Comparison of ENCODE assay signal across 27 cellular contexts in genomic region chr1:49389699-49390098, GRCh38.
"Had no signal": no experiment of that assay in that cellular context is flagged by ENCODE, and none has a peak within 500 bp of the region (broad histone marks: within the 10 kb centered on the region; RNA-seq: fewer than 3 reads in every experiment).

No MANE protein-coding gene starts in this region.

- ATAC-seq: activated CD4-positive, alpha-beta T cell treated with anti-CD3 and anti-CD28 coated beads for 36 hours; activated CD8-positive, alpha-beta memory T cell treated with anti-CD3 and anti-CD28 coated beads, Interleukin-2, amount 10 ng/mL, durations not matched to agents 7 days and 5 days; activated CD8-positive, alpha-beta T cell treated with anti-CD3 and anti-CD28 coated beads, Interleukin-2, amount 10 ng/mL, durations not matched to agents 7 days and 5 days; activated naive CD8-positive, alpha-beta T cell treated with anti-CD3 and anti-CD28 coated beads, Interleukin-2, amount 50 U/mL, for 24 hours; esophagus mucosa had no signal

- H3K4me1 ChIP-seq: adrenal gland, ascending aorta, breast epithelium, colonic mucosa had no signal

- H3K9me3 ChIP-seq: adrenal gland, ascending aorta, breast epithelium, colonic mucosa had no signal

- H3K36me3 ChIP-seq: adrenal gland, ascending aorta, breast epithelium, cardiac muscle cell, colonic mucosa had no signal

- H3K4me3 ChIP-seq: adrenal gland, ascending aorta, breast epithelium, cardiac muscle cell, colonic mucosa had no signal

- DNase-seq: activated CD4-positive, alpha-beta memory T cell treated with anti-CD3 and anti-CD28 coated beads for 36 hours; activated CD4-positive, alpha-beta T cell treated with anti-CD3 and anti-CD28 coated beads for 36 hours; activated CD4-positive, alpha-beta T cell treated with anti-CD3 and anti-CD28 coated beads, Interleukin-2, amount 10 ng/mL, durations not matched to agents 24 days and 14 days; activated CD4-positive, CD25-positive, alpha-beta regulatory T cell; activated CD4-positive, CD25-positive, alpha-beta regulatory T cell treated with anti-CD3 and anti-CD28 coated beads, Interleukin-2, amount 50 U/mL, for 72 hours; activated CD8-positive, alpha-beta memory T cell treated with anti-CD3 and anti-CD28 coated beads, Interleukin-2, amount 10 ng/mL, durations not matched to agents 7 days and 5 days; activated CD8-positive, alpha-beta memory T cell treated with anti-CD3 and anti-CD28 coated beads, Interleukin-2, amount 50 U/mL, for 4 hours; activated CD8-positive, alpha-beta T cell treated with anti-CD3 and anti-CD28 coated beads, Interleukin-2, amount 10 ng/mL, durations not matched to agents 7 days and 5 days; activated effector memory CD4-positive, alpha-beta T cell treated with anti-CD3 and anti-CD28 coated beads, Interleukin-2, amount 50 U/mL, for 16 hours; activated naive CD4-positive, alpha-beta T cell treated with anti-CD3 and anti-CD28 coated beads for 36 hours; activated naive CD8-positive, alpha-beta T cell treated with anti-CD3 and anti-CD28 coated beads for 36 hours; activated naive CD8-positive, alpha-beta T cell treated with anti-CD3 and anti-CD28 coated beads, Interleukin-2, amount 50 U/mL, for 24 hours; activated T-cell treated with anti-CD3 and anti-CD28 coated beads, Interleukin-2, amount 50 U/mL, for 1 hour; activated T-cell treated with anti-CD3 and anti-CD28 coated beads, Interleukin-2, amount 50 U/mL, for 48 hours; adrenal gland; central memory CD4-positive, alpha-beta T cell; cerebellar nuclear complex; colonic mucosa; effector CD8-positive, alpha-beta T cell; foreskin fibroblast; head of caudate nucleus; T-helper 2 cell had no signal

- H3K27me3 ChIP-seq: adrenal gland, ascending aorta, breast epithelium, cardiac muscle cell, colonic mucosa had no signal

- H3K27ac ChIP-seq: adrenal gland, ascending aorta, breast epithelium, cardiac muscle cell, colonic mucosa, epithelial cell of prostate had no signal
